6 cellular contexts compared by ENCODE assay signal in genomic region chr11:72206794-72207193, GRCh38. TPM values are rescaled to one million over a fixed set of nuclear protein-coding genes. Genes with fewer than 3 reads are reported as not detected.
"Had no signal": no experiment of that assay in that cellular context is flagged by ENCODE, and none has a peak within 500 bp of the region (broad histone marks: within the 10 kb centered on the region; RNA-seq: fewer than 3 reads in every experiment).

No MANE protein-coding gene starts in this region.

RNA-seq across cellular contexts. Expression of gene FOLR2, which starts 9.8 kb away (rescaled TPM):
- total RNA-seq: M059J, PC-3, SJSA1 had no signal
- polyA plus RNA-seq: SK-N-SH had no signal

RNA-seq across cellular contexts. Expression of gene FOLR1, which starts 14.9 kb away (rescaled TPM):
- total RNA-seq: Peyer's patch had no signal
- polyA plus RNA-seq: SK-N-SH had no signal

RNA-seq across cellular contexts. Expression of gene PHOX2A, which starts 37.2 kb away (rescaled TPM):
- total RNA-seq: M059J, PC-3, Peyer's patch, Right ventricle myocardium superior, SJSA1 had no signal
